Comparison of ENCODE assay signal across 8 cellular contexts in genomic region chr20:3470627-3471396, GRCh38. TPM values are rescaled to one million over a fixed set of nuclear protein-coding genes. Genes with fewer than 3 reads are reported as not detected.
DNase-seq lines count a peak whose midpoint lies in the region; ATAC-seq and TF ChIP-seq lines count a peak whose summit lies in the region.

Gene ATRN (plus strand): TSS chr20:3471018. CDS start chr20:3471108, 90 bp downstream.

- H2AFZ ChIP-seq in GM23338 (peak within 1 kb of the TSS; percentile 97), neural progenitor cell (replicated peaks) (peak within 1 kb of the TSS; percentile 94)

- H3K4me3 Mint-ChIP-seq in GM23338 = peak within 1 kb of the TSS; percentile 92
- H3K4me3 Mint-ChIP-seq in neural progenitor cell = peak within 1 kb of the TSS; percentile 98

- H3F3A ChIP-seq in GM23338 (replicated peaks; ENCODE audit: low read depth) (no peaks in the 10 kb centered on the region), neural progenitor cell (ENCODE audit: low read depth) (peaks cover 18% of the 10 kb centered on the region)

- no peaks in the 10 kb centered on the region for H3K36me3 Mint-ChIP-seq in GM23338 (ENCODE audit: low read depth)
- peaks cover 4% of the 10 kb centered on the region for H3K36me3 Mint-ChIP-seq in neural progenitor cell

- peaks cover 13% of the 10 kb centered on the region; the same call in 2 of the 3 replicates for H3K4me1 Mint-ChIP-seq in GM23338
- peaks cover 23% of the 10 kb centered on the region for H3K4me1 Mint-ChIP-seq in neural progenitor cell

- H3K27ac Mint-ChIP-seq in GM23338 = no peak within 1 kb of the TSS
- peak within 1 kb of the TSS; percentile 47 for H3K27ac Mint-ChIP-seq in neural progenitor cell

- intact Hi-C loops in stomach (cut with DNase I; ENCODE audit: low total_unique reads) = no loop called here

- DNase-seq in ELF-1 (ENCODE audit: low read depth, low spot score) = peak; percentile 85
- DNase-seq in GM23338 (ENCODE audit: low spot score) = peak; percentile 87
- DNase-seq in LNCaP clone FGC (ENCODE audit: low read depth) = peak; percentile 37
- peak; percentile 62 for DNase-seq in SHP77 treated with DMSO at 0.1 percent for 48 hours (lab: John Stamatoyannopoulos, UW)
- peak; percentile 86 for DNase-seq in activated gamma-delta T cell treated with anti-CD3 and anti-CD28 coated beads, Interleukin-2, amount 50 U/mL, for 16 hours (ENCODE audit: low read depth)
- DNase-seq in foreskin fibroblast = peak; percentile 95 to 99
- peak; percentile 91 for DNase-seq in neural progenitor cell (ENCODE audit: low spot score)
- peak; percentile 91 for DNase-seq in stomach

- TF ChIP-seq CTCF in GM23338 (conservative IDR thresholded peaks at IDR 0.05; ENCODE audit: low read depth in 2 of 2) (no peak), LNCaP clone FGC (IDR thresholded peaks at IDR 0.05; ENCODE audit: control insufficient read depth, extremely low read depth, insufficient read depth) (no peak), foreskin fibroblast (IDR thresholded peaks at IDR 0.05; ENCODE audit: low read depth, low read length) (no peak), neural progenitor cell (IDR thresholded peaks at IDR 0.05) (peak; percentile 9), stomach (IDR thresholded peaks at IDR 0.05) (no peak)

- peaks cover 25% of the 10 kb centered on the region for H3K27me3 Mint-ChIP-seq in GM23338 (ENCODE audit: insufficient read depth, low read depth, poor library complexity)
- no peaks in the 10 kb centered on the region for H3K27me3 Mint-ChIP-seq in neural progenitor cell (ENCODE audit: insufficient read depth, low read depth)

- no peaks in the 10 kb centered on the region for H3K9me2 ChIP-seq in GM23338 (ENCODE audit: insufficient read depth)

- H3K4me2 ChIP-seq in GM23338 (peak within 1 kb of the TSS; percentile 86), neural progenitor cell (peak within 1 kb of the TSS; percentile 97)

- no peak for TF ChIP-seq EP300 in stomach (IDR thresholded peaks at IDR 0.05)

- H3K4me3 ChIP-seq in GM23338 (peak within 1 kb of the TSS; percentile 88), LNCaP clone FGC (ENCODE audit: low read depth, low read length) (peak within 1 kb of the TSS; percentile 79), foreskin fibroblast (ENCODE audit: low read depth in 1 of 2, low read length in 2 of 2) (peak within 1 kb of the TSS; percentile 82), neural progenitor cell (peak within 1 kb of the TSS; percentile 77), stomach (peak within 1 kb of the TSS; percentile 82 to 97 (median 92))

- ATAC-seq in GM23338 = peak; percentile 91

- TF ChIP-seq POLR2A in stomach (IDR thresholded peaks at IDR 0.05) = peak in 1 of 4 donors; percentile 28

- WGBS in stomach, 5 donors = 0 to 1% (median 0%) methylated on average over 7 to 95 of the region's 95 CpGs

- 0 out of 2 replicates have a peak, but pooled peaks cover 7% of the 10 kb centered on the region for H3K4me1 ChIP-seq in GM23338 (ENCODE audit: insufficient read depth)
- peaks cover 9% of the 10 kb centered on the region for H3K4me1 ChIP-seq in neural progenitor cell
- H3K4me1 ChIP-seq in stomach = peaks cover 19 to 46% (median 34%) of the 10 kb centered on the region in 4 donors

- H3K27ac ChIP-seq in GM23338 (ENCODE audit: low read depth) (no peak within 1 kb of the TSS), neural progenitor cell (no peak within 1 kb of the TSS), stomach (peak within 1 kb of the TSS; percentile 84 to 90 (median 88))

- peaks cover 8% of the 10 kb centered on the region; the same call in 1 of the 2 replicates for H3K79me2 ChIP-seq in GM23338 (replicated peaks; ENCODE audit: insufficient read depth)
- H3K79me2 ChIP-seq in neural progenitor cell (ENCODE audit: low read depth) = peaks cover 34% of the 10 kb centered on the region

- peak within 1 kb of the TSS; percentile 21 for H3K9ac ChIP-seq in neural progenitor cell

- H3K9me3 Mint-ChIP-seq in GM23338 (no peaks in the 10 kb centered on the region), neural progenitor cell (no peaks in the 10 kb centered on the region)

- no peaks in the 10 kb centered on the region for H3K9me3 ChIP-seq in neural progenitor cell (ENCODE audit: low read depth)
- H3K9me3 ChIP-seq in stomach = no peaks in the 10 kb centered on the region

- H4K20me1 ChIP-seq in GM23338 (replicated peaks; ENCODE audit: insufficient read depth) (peaks cover 7% of the 10 kb centered on the region; the same call in 1 of the 2 replicates), neural progenitor cell (ENCODE audit: low read depth) (peaks cover 15% of the 10 kb centered on the region)

- H3K36me3 ChIP-seq in GM23338 (ENCODE audit: insufficient read depth) (no peaks in the 10 kb centered on the region), neural progenitor cell (no peaks in the 10 kb centered on the region), stomach (no peaks in the 10 kb centered on the region)

- peaks cover 60% of the 10 kb centered on the region for H3K27me3 ChIP-seq in GM23338 (ENCODE audit: insufficient read depth)
- peaks cover 36% of the 10 kb centered on the region for H3K27me3 ChIP-seq in neural progenitor cell
- H3K27me3 ChIP-seq in stomach = no peaks in the 10 kb centered on the region

TF ChIP-seq in GM23338, 12 proteins besides CTCF, POLR2A, EP300 and RAD21 (continues in another document):
- no peak for TF ChIP-seq ZNF331 (CRISPR knock-in tag; IDR thresholded peaks at IDR 0.05; ENCODE audit: low read depth)
- TF ChIP-seq, protein P1, sequence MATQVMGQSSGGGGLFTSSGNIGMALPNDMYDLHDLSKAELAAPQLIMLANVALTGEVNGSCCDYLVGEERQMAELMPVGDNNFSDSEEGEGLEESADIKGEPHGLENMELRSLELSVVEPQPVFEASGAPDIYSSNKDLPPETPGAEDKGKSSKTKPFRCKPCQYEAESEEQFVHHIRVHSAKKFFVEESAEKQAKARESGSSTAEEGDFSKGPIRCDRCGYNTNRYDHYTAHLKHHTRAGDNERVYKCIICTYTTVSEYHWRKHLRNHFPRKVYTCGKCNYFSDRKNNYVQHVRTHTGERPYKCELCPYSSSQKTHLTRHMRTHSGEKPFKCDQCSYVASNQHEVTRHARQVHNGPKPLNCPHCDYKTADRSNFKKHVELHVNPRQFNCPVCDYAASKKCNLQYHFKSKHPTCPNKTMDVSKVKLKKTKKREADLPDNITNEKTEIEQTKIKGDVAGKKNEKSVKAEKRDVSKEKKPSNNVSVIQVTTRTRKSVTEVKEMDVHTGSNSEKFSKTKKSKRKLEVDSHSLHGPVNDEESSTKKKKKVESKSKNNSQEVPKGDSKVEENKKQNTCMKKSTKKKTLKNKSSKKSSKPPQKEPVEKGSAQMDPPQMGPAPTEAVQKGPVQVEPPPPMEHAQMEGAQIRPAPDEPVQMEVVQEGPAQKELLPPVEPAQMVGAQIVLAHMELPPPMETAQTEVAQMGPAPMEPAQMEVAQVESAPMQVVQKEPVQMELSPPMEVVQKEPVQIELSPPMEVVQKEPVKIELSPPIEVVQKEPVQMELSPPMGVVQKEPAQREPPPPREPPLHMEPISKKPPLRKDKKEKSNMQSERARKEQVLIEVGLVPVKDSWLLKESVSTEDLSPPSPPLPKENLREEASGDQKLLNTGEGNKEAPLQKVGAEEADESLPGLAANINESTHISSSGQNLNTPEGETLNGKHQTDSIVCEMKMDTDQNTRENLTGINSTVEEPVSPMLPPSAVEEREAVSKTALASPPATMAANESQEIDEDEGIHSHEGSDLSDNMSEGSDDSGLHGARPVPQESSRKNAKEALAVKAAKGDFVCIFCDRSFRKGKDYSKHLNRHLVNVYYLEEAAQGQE (IDR thresholded peaks at IDR 0.05; ENCODE audit: unreplicated experiment) = no peak

RNA-seq across cellular contexts. Expression of gene ATRN, which starts in this region (rescaled TPM):
- total RNA-seq in GM23338 (2014; rRNA removed; shearing (Covaris generic)) = 14.7 and 18.3 TPM in 2 replicates
- polyA plus RNA-seq in GM23338 (2016; fragmentation: Nextera tagmentation; extraction: Ambion mirVana) (2.0 and 2.2 TPM in 2 replicates), stomach (1 to 10 TPM; 2.9 to 7.0 (median 3.9) TPM)
- total RNA-seq in neural progenitor cell (ENCODE audit: low replicate concordance) (31.2 and 36.8 TPM in 2 replicates), stomach (10 to 100 TPM; 17.5 to 63.9 (median 35.5) TPM)

Comparison
In these comparisons a context has a peak if more than half of its experiments do, and no peak if none do; other contexts are left out.
1. DNase-seq: peak in every context shown above with its lines; median percentile 97 in foreskin fibroblast; 91 in neural progenitor cell; 91 in stomach; 87 in GM23338; 86 in activated gamma-delta T cell treated with anti-CD3 and anti-CD28 coated beads, Interleukin-2, amount 50 U/mL, for 16 hours; 85 in ELF-1; 62 in SHP77 treated with DMSO at 0.1 percent for 48 hours; 37 in LNCaP clone FGC.
2. H3K27ac ChIP-seq: peak in stomach (5 of 5); none in GM23338 (single experiment) and neural progenitor cell (single experiment).
3. Peak in every context shown above with its lines, with median percentiles within 50 percentile points of each other: H3K4me3 ChIP-seq.